Comparison of ENCODE assay signal across 25 cellular contexts in the genomic region with DNA sequence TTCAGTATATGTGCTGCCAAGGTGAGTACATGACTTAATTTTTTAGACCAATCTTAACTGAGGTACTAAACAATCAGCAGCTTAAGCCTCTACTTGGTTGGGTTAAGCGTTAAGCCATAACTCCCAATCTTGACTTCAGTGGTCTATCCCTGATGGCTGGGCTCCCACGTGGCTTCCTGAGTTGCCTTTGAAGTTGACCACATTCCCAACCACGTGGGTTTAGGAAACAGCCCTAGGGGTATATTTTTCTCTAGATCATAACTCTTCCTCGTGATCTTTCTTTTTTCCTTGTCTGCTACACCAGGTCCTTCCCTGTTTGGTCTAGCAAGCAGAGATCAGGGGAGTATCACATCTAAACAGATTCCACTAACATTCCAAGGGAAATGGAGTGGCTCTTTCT. TPM values are rescaled to one million over a fixed set of nuclear protein-coding genes. Genes with fewer than 3 reads are reported as not detected.
DNase-seq lines count a peak whose midpoint lies in the region; ATAC-seq and TF ChIP-seq lines count a peak whose summit lies in the region.
"Had no signal": no experiment of that assay in that cellular context is flagged by ENCODE, and none has a peak within 500 bp of the region (broad histone marks: within the 10 kb centered on the region; RNA-seq: fewer than 3 reads in every experiment).

No MANE protein-coding gene starts in this region.

- no peak overlapping the region for H3K4me2 ChIP-seq in PC-9
- H3K4me2 ChIP-seq: BLaER1 had no signal

- no peaks in the 10 kb centered on the region for H3K79me2 ChIP-seq in PC-9 (ENCODE audit: low read depth)

- no peak for TF ChIP-seq CTCF in PC-9 (conservative IDR thresholded peaks at IDR 0.05)

- no peaks in the 10 kb centered on the region for H3K9me3 ChIP-seq in PC-9 (ENCODE audit: insufficient read depth, low read depth)
- H3K9me3 ChIP-seq: BE2C, BLaER1 had no signal

- BruUV-seq in PC-9 (replicated peaks; lab: Mats Ljungman, UMichigan), result no TSS peak

- H3F3A ChIP-seq in PC-9 (ENCODE audit: insufficient read depth, low read depth), result no peaks in the 10 kb centered on the region

- H3K27me3 ChIP-seq in PC-9 (ENCODE audit: insufficient read depth, low read depth), result peaks cover 2% of the 10 kb centered on the region; the same call in 1 of the 2 replicates
- H3K27me3 ChIP-seq: BE2C, BLaER1 had no signal

- no peaks in the 10 kb centered on the region for H3K36me3 ChIP-seq in PC-9 (ENCODE audit: low read depth)
- H3K36me3 ChIP-seq: BE2C, BLaER1 had no signal

- intact Hi-C loops in PC-9 (cut with micrococcal nuclease; ENCODE audit: unreplicated experiment), result no loop called here

- H3K4me1 ChIP-seq in PC-9 (replicated peaks; ENCODE audit: insufficient read depth), result no peaks in the 10 kb centered on the region
- H3K4me1 ChIP-seq: BE2C, BLaER1 had no signal

- H4K20me1 ChIP-seq in PC-9 (ENCODE audit: insufficient read depth), result no peaks in the 10 kb centered on the region
- H4K20me1 ChIP-seq: BLaER1 had no signal

- DNase-seq in Daoy (ENCODE audit: low read depth) (peak; percentile 16), SK-MEL-5 (ENCODE audit: low read depth, low spot score) (peak; percentile 88), epidermal melanocyte (ENCODE audit: insufficient read length, low spot score) (peak; percentile 26), PC-9 (no peak), DMS53 (lab: John Stamatoyannopoulos, UW) (no peak), COR-L47 (lab: John Stamatoyannopoulos, UW) (no peak)
- DNase-seq: 8988T; ACHN; BE2C; C1 segment of cervical spinal cord; CD4-positive, alpha-beta memory T cell; CD4-positive, CD25-positive, alpha-beta regulatory T cell; CD8-positive, alpha-beta memory T cell; DMS 273 treated with DMSO at 0.1 percent for 48 hours; DMS153; DMS79 treated with DMSO at 0.1 percent for 48 hours; EL; GDM1 had no signal

- H3K4me3 ChIP-seq in PC-9, result no peak overlapping the region
- H3K4me3 ChIP-seq: BLaER1, GM12878 had no signal

- CTCF ChIA-PET in PC-9 (lab: Charles Lee), result no interaction called here

- POLR2A ChIA-PET in PC-9 (lab: Charles Lee; ENCODE audit: unreplicated experiment), result no interaction called here

- H2AFZ ChIP-seq in PC-9, result no peak overlapping the region

- H3K27ac ChIP-seq in PC-9, result no peak overlapping the region
- H3K27ac ChIP-seq: BLaER1 had no signal

- no peaks in the 10 kb centered on the region for H3K9me2 ChIP-seq in PC-9 (ENCODE audit: insufficient read depth)

- no peak for ATAC-seq in SK-N-SH treated with all-trans-retinoic acid at 6 μM for 48 hours
- ATAC-seq: GM12878 had no signal

- in situ Hi-C loops in SK-MEL-5 (cut with HindIII; ENCODE audit: low pct_unique_long_range_greater_than_20kb, low sequenced_read_pairs), result no loop called here

TF ChIP-seq in SK-N-SH treated with all-trans-retinoic acid at 6 μM for 48 hours, 23 proteins besides CTCF, POLR2A, EP300 and RAD21:
- TF ChIP-seq CSDC2 (CRISPR knock-in tag; IDR thresholded peaks at IDR 0.05) (no peak), RARB (CRISPR knock-in tag; IDR thresholded peaks at IDR 0.05) (no peak), ZNF70 (CRISPR knock-in tag; IDR thresholded peaks at IDR 0.05) (no peak), ZFP3 (CRISPR knock-in tag; IDR thresholded peaks at IDR 0.05) (no peak), TCF4 (CRISPR knock-in tag; IDR thresholded peaks at IDR 0.05; ENCODE audit: borderline replicate concordance) (no peak), ARNTL (CRISPR knock-in tag; IDR thresholded peaks at IDR 0.05; ENCODE audit: borderline replicate concordance, low read depth) (no peak), GLIS3 (CRISPR knock-in tag; IDR thresholded peaks at IDR 0.05) (no peak), ZNF8 (CRISPR knock-in tag; IDR thresholded peaks at IDR 0.05) (no peak), PPARA (CRISPR knock-in tag; IDR thresholded peaks at IDR 0.05; ENCODE audit: borderline replicate concordance) (no peak), ZC3H10 (CRISPR knock-in tag; IDR thresholded peaks at IDR 0.05) (no peak), ZFP30 (CRISPR knock-in tag; IDR thresholded peaks at IDR 0.05) (no peak), ESRRG (CRISPR knock-in tag; IDR thresholded peaks at IDR 0.05) (no peak), TOX (CRISPR knock-in tag; IDR thresholded peaks at IDR 0.05; ENCODE audit: borderline replicate concordance) (no peak)
- TF ChIP-seq, protein P1, sequence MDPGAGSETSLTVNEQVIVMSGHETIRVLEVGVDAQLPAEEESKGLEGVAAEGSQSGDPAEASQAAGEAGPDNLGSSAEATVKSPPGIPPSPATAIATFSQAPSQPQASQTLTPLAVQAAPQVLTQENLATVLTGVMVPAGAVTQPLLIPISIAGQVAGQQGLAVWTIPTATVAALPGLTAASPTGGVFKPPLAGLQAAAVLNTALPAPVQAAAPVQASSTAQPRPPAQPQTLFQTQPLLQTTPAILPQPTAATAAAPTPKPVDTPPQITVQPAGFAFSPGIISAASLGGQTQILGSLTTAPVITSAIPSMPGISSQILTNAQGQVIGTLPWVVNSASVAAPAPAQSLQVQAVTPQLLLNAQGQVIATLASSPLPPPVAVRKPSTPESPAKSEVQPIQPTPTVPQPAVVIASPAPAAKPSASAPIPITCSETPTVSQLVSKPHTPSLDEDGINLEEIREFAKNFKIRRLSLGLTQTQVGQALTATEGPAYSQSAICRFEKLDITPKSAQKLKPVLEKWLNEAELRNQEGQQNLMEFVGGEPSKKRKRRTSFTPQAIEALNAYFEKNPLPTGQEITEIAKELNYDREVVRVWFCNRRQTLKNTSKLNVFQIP (CRISPR knock-in tag; IDR thresholded peaks at IDR 0.05; ENCODE audit: borderline replicate concordance, low read depth), result no peak
- TF ChIP-seq, protein P2, sequence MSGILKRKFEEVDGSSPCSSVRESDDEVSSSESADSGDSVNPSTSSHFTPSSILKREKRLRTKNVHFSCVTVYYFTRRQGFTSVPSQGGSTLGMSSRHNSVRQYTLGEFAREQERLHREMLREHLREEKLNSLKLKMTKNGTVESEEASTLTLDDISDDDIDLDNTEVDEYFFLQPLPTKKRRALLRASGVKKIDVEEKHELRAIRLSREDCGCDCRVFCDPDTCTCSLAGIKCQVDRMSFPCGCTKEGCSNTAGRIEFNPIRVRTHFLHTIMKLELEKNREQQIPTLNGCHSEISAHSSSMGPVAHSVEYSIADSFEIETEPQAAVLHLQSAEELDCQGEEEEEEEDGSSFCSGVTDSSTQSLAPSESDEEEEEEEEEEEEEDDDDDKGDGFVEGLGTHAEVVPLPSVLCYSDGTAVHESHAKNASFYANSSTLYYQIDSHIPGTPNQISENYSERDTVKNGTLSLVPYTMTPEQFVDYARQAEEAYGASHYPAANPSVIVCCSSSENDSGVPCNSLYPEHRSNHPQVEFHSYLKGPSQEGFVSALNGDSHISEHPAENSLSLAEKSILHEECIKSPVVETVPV (CRISPR knock-in tag; IDR thresholded peaks at IDR 0.05), result no peak
- TF ChIP-seq, protein P3, sequence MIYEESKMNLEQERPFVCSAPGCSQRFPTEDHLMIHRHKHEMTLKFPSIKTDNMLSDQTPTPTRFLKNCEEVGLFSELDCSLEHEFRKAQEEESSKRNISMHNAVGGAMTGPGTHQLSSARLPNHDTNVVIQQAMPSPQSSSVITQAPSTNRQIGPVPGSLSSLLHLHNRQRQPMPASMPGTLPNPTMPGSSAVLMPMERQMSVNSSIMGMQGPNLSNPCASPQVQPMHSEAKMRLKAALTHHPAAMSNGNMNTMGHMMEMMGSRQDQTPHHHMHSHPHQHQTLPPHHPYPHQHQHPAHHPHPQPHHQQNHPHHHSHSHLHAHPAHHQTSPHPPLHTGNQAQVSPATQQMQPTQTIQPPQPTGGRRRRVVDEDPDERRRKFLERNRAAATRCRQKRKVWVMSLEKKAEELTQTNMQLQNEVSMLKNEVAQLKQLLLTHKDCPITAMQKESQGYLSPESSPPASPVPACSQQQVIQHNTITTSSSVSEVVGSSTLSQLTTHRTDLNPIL (CRISPR knock-in tag; IDR thresholded peaks at IDR 0.05; ENCODE audit: low read depth), result no peak

RNA-seq across cellular contexts. Expression of a gene that starts 20.1 kb away (rescaled TPM):
- not detected in 2 replicates for total RNA-seq in Daoy (2014; rRNA removed; shearing (Covaris generic))
- total RNA-seq in SK-MEL-5 (2014; rRNA removed; shearing (Covaris generic)), result not detected in 2 replicates
- not detected in 2 replicates for polyA plus RNA-seq in SK-MEL-5 (2015; cell fraction: cytosol; rRNA removed)
- polyA plus RNA-seq in SK-MEL-5 (2015; cell fraction: nucleus; rRNA removed), result not detected in 2 replicates
- total RNA-seq in PC-9 (2021), result not detected in 2 replicates
- total RNA-seq: A673; CD4-positive, alpha-beta memory T cell; CD4-positive, CD25-positive, alpha-beta regulatory T cell; CD8-positive, alpha-beta memory T cell; G401; GM12878 had no signal
- polyA plus RNA-seq: AG04450; CD14-positive monocyte; CD4-positive, alpha-beta memory T cell; CD4-positive, CD25-positive, alpha-beta regulatory T cell; CD8-positive, alpha-beta memory T cell; GM12878 had no signal

RNA-seq across cellular contexts. Expression of a gene that starts 54.1 kb away (rescaled TPM):
- total RNA-seq in Daoy (2014; rRNA removed; shearing (Covaris generic)), result not detected in 2 replicates
- total RNA-seq in SK-MEL-5 (2014; rRNA removed; shearing (Covaris generic)), result not detected in 2 replicates
- not detected in 2 replicates for polyA plus RNA-seq in SK-MEL-5 (2015; cell fraction: cytosol; rRNA removed)
- polyA plus RNA-seq in SK-MEL-5 (2015; cell fraction: nucleus; rRNA removed), result not detected in 2 replicates
- not detected in 2 replicates for total RNA-seq in PC-9 (2021)
- total RNA-seq: A673; CD4-positive, alpha-beta memory T cell; CD4-positive, CD25-positive, alpha-beta regulatory T cell; CD8-positive, alpha-beta memory T cell; G401; GM12878 had no signal
- polyA plus RNA-seq: AG04450; CD14-positive monocyte; CD4-positive, alpha-beta memory T cell; CD4-positive, CD25-positive, alpha-beta regulatory T cell; CD8-positive, alpha-beta memory T cell; GM12878 had no signal

Comparison
In these comparisons a context has a peak if more than half of its experiments do, and no peak if none do; other contexts are left out.
1. DNase-seq: peak in Daoy (single experiment), SK-MEL-5 (single experiment) and epidermal melanocyte (single experiment); none in PC-9 (0 of 2), DMS53 (single experiment) and COR-L47 (single experiment).